ENCODE assay signal across 23 cellular contexts in genomic region chr10:70615784-70616511, GRCh38. TPM values are rescaled to one million over a fixed set of nuclear protein-coding genes. Genes with fewer than 3 reads are reported as not detected.
DNase-seq lines count a peak whose midpoint lies in the region; ATAC-seq, FAIRE-seq and TF ChIP-seq lines count a peak whose summit lies in the region.
"Had no signal": no experiment of that assay in that cellular context is flagged by ENCODE, and none has a peak within 500 bp of the region (broad histone marks: within the 10 kb centered on the region; RNA-seq: fewer than 3 reads in every experiment).

No MANE protein-coding gene starts in this region.

- no peak overlapping the region for H2BK5ac ChIP-seq in mesenchymal stem cell (ENCODE audit: low read depth, low read length, poor library complexity, severe bottlenecking)

- TF ChIP-seq CTCF in astrocyte (IDR thresholded peaks at IDR 0.05; ENCODE audit: insufficient read depth, low read depth, low read length) (no peak), right lobe of liver (IDR thresholded peaks at IDR 0.05) (no peak)

- no peak for TF ChIP-seq POLR2A in right lobe of liver (IDR thresholded peaks at IDR 0.05)

- H3K9me3 Mint-ChIP-seq in astrocyte (ENCODE audit: unreplicated experiment) = peaks cover 7% of the 10 kb centered on the region

- intact Hi-C loops in right lobe of liver (cut with DNase I) = no loop called here

- no peak overlapping the region for H3K14ac ChIP-seq in mesenchymal stem cell (ENCODE audit: low read length in 2 of 2)

- peak; percentile 12 for DNase-seq in GDM1 (lab: John Stamatoyannopoulos, UW)
- peak; percentile 52 for DNase-seq in NCI-H226
- DNase-seq in astrocyte (ENCODE audit: low read depth) = peak; percentile 97
- DNase-seq in mesenchymal stem cell = no peak
- no peak for DNase-seq in substantia nigra (lab: John Stamatoyannopoulos, UW)
- no peak for DNase-seq in right lobe of liver
- DNase-seq in GM03348 (ENCODE audit: low spot score) = no peak
- DNase-seq: activated CD4-positive, alpha-beta T cell treated with anti-CD3 and anti-CD28 coated beads, Interleukin-2, amount 50 U/mL, for 1 hour; activated T-cell treated with anti-CD3 and anti-CD28 coated beads, Interleukin-2, amount 50 U/mL, for 48 hours; adrenal gland; BE2C; DMS53; head of caudate nucleus; MM.1S; NCI-H2107; NCI-H82; SHP77 had no signal

- no peaks in the 10 kb centered on the region for H3K79me1 ChIP-seq in mesenchymal stem cell (replicated peaks; ENCODE audit: low read length, poor library complexity, severe bottlenecking)

- peak overlapping the region; percentile 54 for H2AK5ac ChIP-seq in mesenchymal stem cell (ENCODE audit: low read length, severe bottlenecking)

- 70% methylated on average over 6 of the region's 7 CpGs for WGBS in mesenchymal stem cell
- 46% methylated on average over 7 of the region's 7 CpGs for WGBS in right lobe of liver (ENCODE audit: insufficient coverage, low coverage, low lambda C conversion rate, missing lambda C conversion rate)

- no peak overlapping the region for H2BK12ac ChIP-seq in mesenchymal stem cell (ENCODE audit: low read length in 2 of 2)

- peaks cover 21% of the 10 kb centered on the region for H3K4me1 Mint-ChIP-seq in astrocyte (ENCODE audit: low read depth, unreplicated experiment)
- H3K4me1 Mint-ChIP-seq: neural progenitor cell had no signal

- H2BK15ac ChIP-seq in mesenchymal stem cell (ENCODE audit: low read depth, poor library complexity, severe bottlenecking) = no peak overlapping the region

- no peaks in the 10 kb centered on the region for H4K20me1 ChIP-seq in astrocyte (ENCODE audit: insufficient read depth, low read length)

- H3K9ac ChIP-seq in astrocyte (ENCODE audit: low read length) (peak overlapping the region; percentile 51), mesenchymal stem cell (ENCODE audit: low read length) (no peak overlapping the region)
- H3K9ac ChIP-seq: neural progenitor cell had no signal

- H3K36me3 ChIP-seq in astrocyte (ENCODE audit: insufficient read depth, low read length) = no peaks in the 10 kb centered on the region
- H3K36me3 ChIP-seq in mesenchymal stem cell (ENCODE audit: control insufficient read depth in 1 of 2, insufficient read depth in 2 of 2, low read depth in 1 of 2, low read length in 2 of 2) = no peaks in the 10 kb centered on the region
- H3K36me3 ChIP-seq in right lobe of liver = no peaks in the 10 kb centered on the region
- H3K36me3 ChIP-seq: adrenal gland, BE2C, neural progenitor cell, suprapubic skin had no signal

- no peak overlapping the region for H4K91ac ChIP-seq in mesenchymal stem cell (ENCODE audit: low read length)

- H3K23ac ChIP-seq in mesenchymal stem cell (ENCODE audit: low read length in 2 of 2) = no peak overlapping the region

- no peak overlapping the region for H2BK120ac ChIP-seq in mesenchymal stem cell (ENCODE audit: low read depth, low read length)

- H3K4me2 ChIP-seq in astrocyte (ENCODE audit: low read length) (peak overlapping the region; percentile 24), mesenchymal stem cell (ENCODE audit: low read length, poor library complexity, severe bottlenecking) (no peak overlapping the region)
- H3K4me2 ChIP-seq: neural progenitor cell had no signal

- H3K27me3 ChIP-seq in astrocyte (ENCODE audit: insufficient read depth, low read length) = no peaks in the 10 kb centered on the region
- no peaks in the 10 kb centered on the region for H3K27me3 ChIP-seq in mesenchymal stem cell (ENCODE audit: control insufficient read depth in 1 of 2, insufficient read depth in 1 of 2, low read length in 2 of 2)
- no peaks in the 10 kb centered on the region for H3K27me3 ChIP-seq in right lobe of liver
- H3K27me3 ChIP-seq: adrenal gland, BE2C, neural progenitor cell had no signal

- peaks cover 6% of the 10 kb centered on the region for H3K9me3 ChIP-seq in astrocyte (ENCODE audit: insufficient read depth, low read depth, low read length)
- peaks cover 12% of the 10 kb centered on the region for H3K9me3 ChIP-seq in mesenchymal stem cell (ENCODE audit: control insufficient read depth, low read length)
- no peaks in the 10 kb centered on the region for H3K9me3 ChIP-seq in right lobe of liver
- H3K9me3 ChIP-seq: adrenal gland, BE2C, suprapubic skin had no signal

- H3K18ac ChIP-seq in mesenchymal stem cell (ENCODE audit: low read depth in 1 of 2, low read length in 2 of 2) = no peak overlapping the region

- H4K8ac ChIP-seq in mesenchymal stem cell (ENCODE audit: low read length) = no peak overlapping the region

- no peaks in the 10 kb centered on the region for H3K27me3 Mint-ChIP-seq in astrocyte (ENCODE audit: low read depth, unreplicated experiment)

- no peak overlapping the region for H3K4me3 Mint-ChIP-seq in astrocyte (ENCODE audit: unreplicated experiment)
- H3K4me3 Mint-ChIP-seq: neural progenitor cell had no signal

- H3K4me1 ChIP-seq in astrocyte (ENCODE audit: insufficient read depth, low read length) = peaks cover 40% of the 10 kb centered on the region
- H3K4me1 ChIP-seq in mesenchymal stem cell (ENCODE audit: control insufficient read depth, insufficient read depth, low read depth, low read length) = peaks cover 1% of the 10 kb centered on the region
- no peaks in the 10 kb centered on the region for H3K4me1 ChIP-seq in right lobe of liver
- H3K4me1 ChIP-seq: adrenal gland, BE2C, neural progenitor cell, suprapubic skin had no signal

- ATAC-seq in right lobe of liver = no peak
- no peak for ATAC-seq in HG02870 (IDR thresholded peaks at IDR 0.05; ENCODE audit: unreplicated experiment)

- peaks cover 2% of the 10 kb centered on the region for H3K36me3 Mint-ChIP-seq in astrocyte (ENCODE audit: low read depth, unreplicated experiment)
- H3K36me3 Mint-ChIP-seq: neural progenitor cell had no signal

- no peak overlapping the region for H2AFZ ChIP-seq in astrocyte (ENCODE audit: low read depth, low read length)
- no peak overlapping the region for H2AFZ ChIP-seq in mesenchymal stem cell (ENCODE audit: low read depth, low read length)
- H2AFZ ChIP-seq: neural progenitor cell had no signal

- H3K79me2 ChIP-seq in astrocyte (ENCODE audit: insufficient read depth, low read length) = no peaks in the 10 kb centered on the region

- H3K4ac ChIP-seq in mesenchymal stem cell (ENCODE audit: low read depth in 1 of 2, low read length in 2 of 2) = no peak overlapping the region

- peak; percentile 39 for FAIRE-seq in astrocyte (lab: Jason Lieb, UNC)
- FAIRE-seq: colon, endothelial cell of umbilical vein, keratinocyte had no signal

- H3K4me3 ChIP-seq in astrocyte (ENCODE audit: insufficient read depth, low read depth, low read length) = no peak overlapping the region
- no peak overlapping the region for H3K4me3 ChIP-seq in mesenchymal stem cell (ENCODE audit: insufficient read depth in 1 of 2, low read depth in 1 of 2, low read length in 2 of 2)
- H3K4me3 ChIP-seq in right lobe of liver = no peak overlapping the region
- H3K4me3 ChIP-seq: adrenal gland, neural progenitor cell, suprapubic skin had no signal

- H3K27ac Mint-ChIP-seq in astrocyte (ENCODE audit: unreplicated experiment) = no peak overlapping the region
- H3K27ac Mint-ChIP-seq: neural progenitor cell had no signal

- H3K27ac ChIP-seq in astrocyte (ENCODE audit: low read depth, low read length) (peak overlapping the region; percentile 81), mesenchymal stem cell (ENCODE audit: low read length, poor library complexity, severe bottlenecking) (no peak overlapping the region), substantia nigra (ENCODE audit: low read depth, low read length, poor library complexity, severe bottlenecking) (no peak overlapping the region), right lobe of liver (no peak overlapping the region)
- H3K27ac ChIP-seq: adrenal gland, neural progenitor cell, suprapubic skin had no signal

RNA-seq across cellular contexts. Expression of gene PRF1, which starts 13.4 kb away (rescaled TPM):
- total RNA-seq in astrocyte = 0.14 and 0.16 TPM in 2 replicates
- polyA plus RNA-seq in mesenchymal stem cell (2013, experiment 1 of 2) = not detected
- polyA plus RNA-seq in mesenchymal stem cell (2013, experiment 2 of 2) = not detected
- total RNA-seq in right lobe of liver = 1 to 10 TPM; 1.7 to 6.5 (median 3.1) TPM
- total RNA-seq: endothelial cell of umbilical vein had no signal
- polyA plus RNA-seq: endothelial cell of umbilical vein, keratinocyte had no signal

RNA-seq across cellular contexts. Expression of gene ADAMTS14, which starts 56.4 kb away (rescaled TPM):
- total RNA-seq in astrocyte (19.4 and 30.2 TPM in 2 replicates), right lobe of liver (under 1 TPM; 0.06 to 0.18 (median 0.11) TPM)
- polyA plus RNA-seq in mesenchymal stem cell (2013, experiment 1 of 2) = 1.3 TPM
- 1.3 TPM for polyA plus RNA-seq in mesenchymal stem cell (2013, experiment 2 of 2)
- total RNA-seq: endothelial cell of umbilical vein had no signal
- polyA plus RNA-seq: endothelial cell of umbilical vein had no signal

Comparison
In these comparisons a context has a peak if more than half of its experiments do, and no peak if none do; other contexts are left out.
1. DNase-seq: peak in GDM1 (single experiment), NCI-H226 (single experiment) and astrocyte (single experiment); none in mesenchymal stem cell (single experiment), substantia nigra (0 of 49), right lobe of liver (0 of 3) and GM03348 (single experiment).
2. RNA of gene ADAMTS14, which starts 56.4 kb away (total RNA-seq): 19.4 to 30.2 TPM in astrocyte; 0.06 to 0.18 TPM in right lobe of liver; every median in the first group is over 10 times any median in the second.